8 cellular contexts compared by ENCODE assay signal in the genomic region with DNA sequence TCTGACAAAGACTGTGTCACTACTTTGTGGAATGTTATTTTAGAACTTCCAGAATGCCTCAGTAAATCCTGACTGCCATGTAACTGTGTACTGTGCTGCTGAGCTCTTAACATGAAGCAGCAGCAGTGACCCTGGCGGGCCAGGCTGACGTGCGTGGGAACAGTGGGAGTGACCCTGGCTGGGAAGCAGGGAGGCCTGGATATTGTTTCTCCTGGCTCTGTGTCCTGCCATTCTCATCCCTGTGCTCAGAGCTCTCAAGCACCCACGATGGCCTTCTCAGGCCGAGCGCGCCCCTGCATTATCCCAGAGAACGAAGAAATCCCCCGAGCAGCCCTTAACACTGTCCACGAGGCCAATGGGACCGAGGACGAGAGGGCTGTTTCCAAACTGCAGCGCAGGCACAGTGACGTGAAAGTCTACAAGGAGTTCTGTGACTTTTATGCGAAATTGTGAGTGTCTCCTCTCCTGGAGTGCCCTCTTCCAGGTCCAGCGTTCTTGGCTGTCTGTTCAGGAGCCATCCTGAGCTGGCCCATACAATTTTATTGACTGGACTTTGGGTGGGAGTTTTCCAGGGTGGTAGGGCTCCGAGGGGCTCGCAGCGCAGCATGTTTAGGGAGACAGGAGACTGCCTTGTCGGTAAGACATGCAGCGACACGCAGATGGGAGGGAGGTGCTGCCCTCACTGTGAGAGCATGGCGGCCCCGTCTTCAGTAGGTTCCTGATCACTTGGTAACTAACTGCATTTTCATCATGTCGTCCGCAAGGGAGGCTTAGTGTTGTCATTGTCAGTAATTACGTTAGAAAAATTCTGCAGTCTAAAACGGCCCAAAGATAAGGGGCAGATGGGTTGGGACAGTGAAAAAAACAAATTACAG. TPM values are rescaled to one million over a fixed set of nuclear protein-coding genes. Genes with fewer than 3 reads are reported as not detected.
DNase-seq lines count a peak whose midpoint lies in the region; ATAC-seq and TF ChIP-seq lines count a peak whose summit lies in the region.
"Not testable (repeated sequence)": the region's sequence is repeated elsewhere in the genome, so short reads cannot be mapped to it uniquely, and the experiment has no call there.
"Had no signal": no experiment of that assay in that cellular context is flagged by ENCODE, and none has a peak within 500 bp of the region (broad histone marks: within the 10 kb centered on the region; RNA-seq: fewer than 3 reads in every experiment).

A gene with protein sequence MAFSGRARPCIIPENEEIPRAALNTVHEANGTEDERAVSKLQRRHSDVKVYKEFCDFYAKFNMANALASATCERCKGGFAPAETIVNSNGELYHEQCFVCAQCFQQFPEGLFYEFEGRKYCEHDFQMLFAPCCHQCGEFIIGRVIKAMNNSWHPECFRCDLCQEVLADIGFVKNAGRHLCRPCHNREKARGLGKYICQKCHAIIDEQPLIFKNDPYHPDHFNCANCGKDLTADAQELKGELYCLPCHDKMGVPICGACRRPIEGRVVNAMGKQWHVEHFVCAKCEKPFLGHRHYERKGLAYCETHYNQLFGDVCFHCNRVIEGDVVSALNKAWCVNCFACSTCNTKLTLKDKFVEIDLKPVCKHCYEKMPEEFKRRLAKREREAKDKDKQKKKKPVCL (plus strand): TSS at position 227 of the 875 bp plus-strand sequence. CDS start 41 bp downstream, at position 268.

- not testable (repeated sequence) for H3K36me3 Mint-ChIP-seq in WTC11; endothelial cell (ENCODE audit: low read depth, unreplicated experiment)

- intact Hi-C loops in Right ventricle myocardium inferior (cut with DNase I); right cardiac atrium (cut with DNase I); lower lobe of right lung (cut with DNase I): not testable (repeated sequence)

- not testable (repeated sequence) for H3K4me3 Mint-ChIP-seq in WTC11; endothelial cell (ENCODE audit: unreplicated experiment)

- not testable (repeated sequence) for H3K9me3 ChIP-seq in right cardiac atrium (ENCODE audit: control insufficient read depth, low read length); lower lobe of right lung; thoracic aorta

- not testable (repeated sequence) for DNase-seq in WTC11 (ENCODE audit: low spot score); endothelial cell (ENCODE audit: low spot score); Right ventricle myocardium inferior (ENCODE audit: missing footprints); right cardiac atrium; lower lobe of right lung; omental fat pad (ENCODE audit: low spot score); thoracic aorta (ENCODE audit: low spot score)

- H3K27me3 Mint-ChIP-seq in WTC11 (ENCODE audit: low read depth); endothelial cell (ENCODE audit: unreplicated experiment): not testable (repeated sequence)

- not testable (repeated sequence) for H3K27ac Mint-ChIP-seq in WTC11; endothelial cell (ENCODE audit: unreplicated experiment)

- not testable (repeated sequence) for H3K36me3 ChIP-seq in lower lobe of right lung, thoracic aorta

- H3K4me1 Mint-ChIP-seq in WTC11; endothelial cell (ENCODE audit: unreplicated experiment): not testable (repeated sequence)

- H3K9me3 Mint-ChIP-seq in WTC11; endothelial cell (ENCODE audit: unreplicated experiment): not testable (repeated sequence)

- H3K27ac ChIP-seq in right cardiac atrium (ENCODE audit: low read length); lower lobe of right lung; thoracic aorta: not testable (repeated sequence)

- ATAC-seq in WTC11 (peak; percentile 58), Right ventricle myocardium inferior (peak; percentile 97), right cardiac atrium (peak; percentile 98), lower lobe of right lung (peak; percentile 47 to 58), omental fat pad (ENCODE audit: low FRiP score) (peak; percentile 65), thoracic aorta (ENCODE audit: insufficient number of reproducible peaks, low FRiP score, low read depth) (peak; percentile 84)

- H3K4me3 ChIP-seq in right cardiac atrium (ENCODE audit: low read length); lower lobe of right lung; thoracic aorta: not testable (repeated sequence)

- not testable (repeated sequence) for TF ChIP-seq CTCF in WTC11 (IDR thresholded peaks at IDR 0.05); endothelial cell (IDR thresholded peaks at IDR 0.05; ENCODE audit: unreplicated experiment); lower lobe of right lung (IDR thresholded peaks at IDR 0.05); omental fat pad (IDR thresholded peaks at IDR 0.05); thoracic aorta (IDR thresholded peaks at IDR 0.05)

- POLR2A ChIA-PET in WTC11 (lab: Charles Lee): not testable (repeated sequence)

- no CpG with 5 or more reads among the region's 28 CpGs for WGBS in right cardiac atrium

- H3K4me1 ChIP-seq in right cardiac atrium (ENCODE audit: control insufficient read depth, insufficient read depth, low read length); lower lobe of right lung; thoracic aorta (ENCODE audit: control insufficient read depth in 1 of 2, low read depth in 2 of 2): not testable (repeated sequence)

- CTCF ChIA-PET in WTC11 (lab: Charles Lee): not testable (repeated sequence)

- not testable (repeated sequence) for H3K27me3 ChIP-seq in right cardiac atrium (ENCODE audit: control insufficient read depth, insufficient read depth); lower lobe of right lung (ENCODE audit: low read depth); thoracic aorta (replicated peaks; ENCODE audit: insufficient read depth)

RNA-seq across cellular contexts. Expression of the gene that starts here (rescaled TPM):
- total RNA-seq in WTC11 (2021): 1.1 to 4.6 TPM (median 2.5 TPM) in 3 replicates
- 10.0 TPM for total RNA-seq in endothelial cell (ENCODE audit: unreplicated experiment)
- 5.3 TPM for total RNA-seq in Right ventricle myocardium inferior
- total RNA-seq in right cardiac atrium: 1 to 10 TPM; 2.4 to 8.7 (median 3.2) TPM
- polyA plus RNA-seq in right cardiac atrium: 2.0 TPM
- total RNA-seq in lower lobe of right lung: 2.4 TPM
- 1 to 10 TPM in 3 of 4 donors, not detected in 1; 1.2 to 2.4 (median 2.2) TPM for total RNA-seq in omental fat pad
- total RNA-seq in thoracic aorta: 10 to 100 TPM; 16.3 to 43.6 TPM
- total RNA-seq: G401 had no signal
